In genomic region chr20:4135385-4136077, GRCh38 we compare ENCODE assay signal across 9 cellular contexts. TPM values are rescaled to one million over a fixed set of nuclear protein-coding genes. Genes with fewer than 3 reads are reported as not detected.
A peak's percentile ranks its signal among the peaks of the same experiment; 100 is the strongest.
DNase-seq lines count a peak whose midpoint lies in the region; ATAC-seq and TF ChIP-seq lines count a peak whose summit lies in the region.
"Had no signal": no experiment of that assay in that cellular context is flagged by ENCODE, and none has a peak within 500 bp of the region (broad histone marks: within the 10 kb centered on the region; RNA-seq: fewer than 3 reads in every experiment).

No MANE protein-coding gene starts in this region.

- no peaks in the 10 kb centered on the region for H3K27me3 ChIP-seq in BJ (ENCODE audit: control insufficient read depth, insufficient read depth, low read length)
- peaks cover 0 to 19% (median 0%) of the 10 kb centered on the region in 3 donors for H3K27me3 ChIP-seq in sigmoid colon

- CTCF ChIA-PET in BJ (lab: Yijun Ruan, JAX) = interaction anchor here (0.7 to 1.9 kb wide), 2 partner anchors 12 to 38 kb away, joined by 4 read pairs; no protein-coding TSS in a partner anchor

- H3K27ac ChIP-seq in mesodermal cell (ENCODE audit: low read depth, low read length, severe bottlenecking) (peak overlapping the region; percentile 90), sigmoid colon (no peak overlapping the region)

- no peak for ATAC-seq in HG02759 (IDR thresholded peaks at IDR 0.05; ENCODE audit: unreplicated experiment)
- ATAC-seq in HG02763 (IDR thresholded peaks at IDR 0.05; ENCODE audit: unreplicated experiment) = no peak
- ATAC-seq: activated CD8-positive, alpha-beta memory T cell treated with anti-CD3 and anti-CD28 coated beads, Interleukin-2, amount 10 ng/mL, durations not matched to agents 7 days and 5 days had no signal

- WGBS in mesodermal cell (ENCODE audit: insufficient coverage in 2 of 2), 2 experiments = 60 to 66% methylated on average over 4 to 5 of the region's 5 CpGs
- 37 to 66% methylated on average over 5 of the region's 5 CpGs for WGBS in sigmoid colon, 2 donors

- TF ChIP-seq POLR2A in sigmoid colon (IDR thresholded peaks at IDR 0.05) = no peak

- POLR2A ChIA-PET in BJ (lab: Charles Lee) = no interaction called here

- no peaks in the 10 kb centered on the region for H3K36me3 ChIP-seq in BJ (ENCODE audit: control insufficient read depth, insufficient read depth, low read length)
- no peaks in the 10 kb centered on the region for H3K36me3 ChIP-seq in mesodermal cell (ENCODE audit: control insufficient read depth, insufficient read depth, low read length)
- no peaks in the 10 kb centered on the region for H3K36me3 ChIP-seq in sigmoid colon

- intact Hi-C loops in sigmoid colon (cut with DNase I) = no loop called here

- no peak for TF ChIP-seq CTCF in BJ (IDR thresholded peaks at IDR 0.05; ENCODE audit: insufficient read depth, low read depth, low read length)
- TF ChIP-seq CTCF in sigmoid colon (IDR thresholded peaks at IDR 0.05) = no peak

- H3K4me1 ChIP-seq in mesodermal cell (ENCODE audit: control insufficient read depth, insufficient read depth, low read length, poor library complexity, severe bottlenecking) (peaks cover 47% of the 10 kb centered on the region), sigmoid colon (no peaks in the 10 kb centered on the region)

- TF ChIP-seq EP300 in sigmoid colon (IDR thresholded peaks at IDR 0.05) = no peak

- H3K9me3 ChIP-seq in mesodermal cell (ENCODE audit: control insufficient read depth, low read length) (no peaks in the 10 kb centered on the region), sigmoid colon (no peaks in the 10 kb centered on the region)

- DNase-seq in BJ (ENCODE audit: low read depth) = peak; percentile 97
- DNase-seq in HuH-7 (ENCODE audit: low spot score) = peak; percentile 92
- peak; percentile 88 for DNase-seq in brain pericyte (ENCODE audit: low read depth, low spot score)
- DNase-seq in NCI-H1092 treated with DMSO at 0.1 percent for 48 hours (lab: John Stamatoyannopoulos, UW) = no peak
- DNase-seq in sigmoid colon = no peak
- DNase-seq: activated CD8-positive, alpha-beta memory T cell treated with anti-CD3 and anti-CD28 coated beads, Interleukin-2, amount 10 ng/mL, durations not matched to agents 7 days and 5 days had no signal

- H3K4me3 ChIP-seq in BJ (ENCODE audit: low read depth, low read length) (no peak overlapping the region), mesodermal cell (ENCODE audit: extremely low read depth, insufficient read depth, low read length, poor library complexity, severe bottlenecking) (peak overlapping the region; percentile 5), sigmoid colon (no peak overlapping the region)

RNA-seq across cellular contexts. Expression of gene SMOX, which starts 13.1 kb away (rescaled TPM):
- 2.5 and 7.0 TPM in 2 replicates for polyA plus RNA-seq in BJ (2011; rRNA removed)
- 2.2 and 3.5 TPM in 2 replicates for polyA minus RNA-seq in BJ (2011; rRNA and poly(A)+ RNA removed)
- polyA plus RNA-seq in mesodermal cell (2013, experiment 1 of 2) = 48.1 TPM
- polyA plus RNA-seq in mesodermal cell (2013, experiment 2 of 2) = 32.4 TPM
- total RNA-seq in sigmoid colon = 10 to 100 TPM in 1 of 4 donors, 1 to 10 TPM in 3; 3.9 to 11.1 (median 4.4) TPM
- polyA plus RNA-seq in sigmoid colon = 1 to 10 TPM; 3.9 to 4.8 (median 4.8) TPM

Comparison
In these comparisons a context has a peak if more than half of its experiments do, and no peak if none do; other contexts are left out.
1. DNase-seq: peak in BJ (single experiment), HuH-7 (single experiment) and brain pericyte (single experiment); none in NCI-H1092 treated with DMSO at 0.1 percent for 48 hours (single experiment) and sigmoid colon (single experiment).